Comparison of ENCODE assay signal across 1 cellular context in genomic region chr15:43748376-43748775, GRCh38.
TF ChIP-seq lines count a peak whose summit lies in the region.

No MANE protein-coding gene starts in this region.

TF ChIP-seq in IMR-90, 13 proteins besides CTCF, POLR2A, EP300 and RAD21:
- TF ChIP-seq MAFK (IDR thresholded peaks at IDR 0.05; ENCODE audit: low read depth, low read length) (no peak), NFE2L2 (IDR thresholded peaks at IDR 0.05; ENCODE audit: low read depth, low read length) (no peak)
